10 cellular contexts compared by ENCODE assay signal in the genomic region with DNA sequence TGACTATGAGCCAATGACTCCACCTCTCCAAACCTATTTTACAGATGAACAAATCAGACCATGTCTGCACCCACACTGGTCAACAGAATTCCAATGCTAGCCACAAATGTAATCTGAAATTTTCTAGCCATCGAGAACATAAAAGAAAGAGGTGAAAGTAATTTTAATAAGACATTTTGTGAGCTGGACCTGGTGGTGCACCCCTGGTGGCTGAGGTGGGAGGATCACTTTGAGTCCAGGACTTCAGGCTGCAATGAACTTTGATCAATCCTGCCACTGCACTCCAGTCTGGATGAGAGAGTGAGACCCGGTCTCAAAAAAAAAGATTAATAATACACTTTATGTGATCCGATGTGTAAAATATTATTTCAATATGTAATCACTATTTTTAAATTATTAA. TPM values are rescaled to one million over a fixed set of nuclear protein-coding genes. Genes with fewer than 3 reads are reported as not detected.
DNase-seq lines count a peak whose midpoint lies in the region; ATAC-seq and TF ChIP-seq lines count a peak whose summit lies in the region.
"Had no signal": no experiment of that assay in that cellular context is flagged by ENCODE, and none has a peak within 500 bp of the region (broad histone marks: within the 10 kb centered on the region; RNA-seq: fewer than 3 reads in every experiment).

No MANE protein-coding gene starts in this region.

- no peak for TF ChIP-seq POLR2A in Peyer's patch (IDR thresholded peaks at IDR 0.05)

- no peak overlapping the region for H3K27ac ChIP-seq in Peyer's patch
- H3K27ac ChIP-seq: psoas muscle had no signal

- peak; percentile 40 for DNase-seq in D341Med (ENCODE audit: low spot score)
- peak in 2 of 3 donors; percentile 47 to 52 for DNase-seq in Peyer's patch
- no peak for DNase-seq in kidney epithelial cell (ENCODE audit: low read depth)
- DNase-seq in GM19240 (ENCODE audit: insufficient read length, low spot score): no peak
- DNase-seq in SW 1271 (lab: John Stamatoyannopoulos, UW): no peak
- DNase-seq: central memory CD4-positive, alpha-beta T cell; NCI-H1417 treated with DMSO at 0.1 percent for 48 hours; psoas muscle; SHP77 treated with DMSO at 0.1 percent for 48 hours had no signal

- TF ChIP-seq CTCF in Peyer's patch (IDR thresholded peaks at IDR 0.05) (peak in 4 of 6 experiments; percentile 10 to 58 (median 50)), kidney epithelial cell (IDR thresholded peaks at IDR 0.05; ENCODE audit: insufficient read depth, low read length, poor library complexity, severe bottlenecking) (peak; percentile 47)

- peaks cover 0 to 11% (median 0%) of the 10 kb centered on the region in 4 donors for H3K4me1 ChIP-seq in Peyer's patch
- H3K4me1 ChIP-seq: psoas muscle had no signal

- no peaks in the 10 kb centered on the region for H3K27me3 ChIP-seq in Peyer's patch
- no peaks in the 10 kb centered on the region for H3K27me3 ChIP-seq in kidney epithelial cell (ENCODE audit: control insufficient read depth, insufficient read depth, low read length)

- H3K9me3 ChIP-seq in Peyer's patch: no peaks in the 10 kb centered on the region
- H3K9me3 ChIP-seq: psoas muscle had no signal

- H3K4me3 ChIP-seq in Peyer's patch: no peak overlapping the region
- no peak overlapping the region for H3K4me3 ChIP-seq in kidney epithelial cell (ENCODE audit: low read depth, low read length)
- H3K4me3 ChIP-seq: psoas muscle had no signal

- H3K36me3 ChIP-seq in Peyer's patch: no peaks in the 10 kb centered on the region
- H3K36me3 ChIP-seq in kidney epithelial cell (ENCODE audit: control insufficient read depth, insufficient read depth, low read length): no peaks in the 10 kb centered on the region

- ATAC-seq in GM21381 (IDR thresholded peaks at IDR 0.05; ENCODE audit: unreplicated experiment): no peak
- ATAC-seq: psoas muscle had no signal

RNA-seq across cellular contexts. Expression of a gene that starts 9.4 kb away (rescaled TPM):
- total RNA-seq in Peyer's patch (10 to 100 TPM; 34.7 to 45.9 (median 41.7) TPM), kidney epithelial cell (49.6 and 53.2 TPM in 2 replicates)

RNA-seq across cellular contexts. Expression of a gene that starts 10.3 kb away (rescaled TPM):
- total RNA-seq in Peyer's patch: not detected
- total RNA-seq in kidney epithelial cell: 0.46 and 0.48 TPM in 2 replicates
- total RNA-seq: psoas muscle had no signal

RNA-seq across cellular contexts. Expression of a gene that starts 27.8 kb away (rescaled TPM):
- 100 to 1,000 TPM in 3 of 4 donors, 10 to 100 TPM in 1; 18.2 to 203 (median 156) TPM for total RNA-seq in Peyer's patch
- total RNA-seq in kidney epithelial cell: 5.5 and 5.6 TPM in 2 replicates

RNA-seq across cellular contexts. Expression of a gene that starts 43.2 kb away (rescaled TPM):
- total RNA-seq in Peyer's patch (10 to 100 TPM; 31.4 to 89.1 (median 43.7) TPM), kidney epithelial cell (55.2 and 60.4 TPM in 2 replicates)

Comparison
In these comparisons a context has a peak if more than half of its experiments do, and no peak if none do; other contexts are left out.
1. DNase-seq: peak in D341Med (single experiment) and Peyer's patch (2 of 3); none in kidney epithelial cell (single experiment), GM19240 (single experiment) and SW 1271 (0 of 2).